1 cellular context compared by ENCODE assay signal in the genomic region with DNA sequence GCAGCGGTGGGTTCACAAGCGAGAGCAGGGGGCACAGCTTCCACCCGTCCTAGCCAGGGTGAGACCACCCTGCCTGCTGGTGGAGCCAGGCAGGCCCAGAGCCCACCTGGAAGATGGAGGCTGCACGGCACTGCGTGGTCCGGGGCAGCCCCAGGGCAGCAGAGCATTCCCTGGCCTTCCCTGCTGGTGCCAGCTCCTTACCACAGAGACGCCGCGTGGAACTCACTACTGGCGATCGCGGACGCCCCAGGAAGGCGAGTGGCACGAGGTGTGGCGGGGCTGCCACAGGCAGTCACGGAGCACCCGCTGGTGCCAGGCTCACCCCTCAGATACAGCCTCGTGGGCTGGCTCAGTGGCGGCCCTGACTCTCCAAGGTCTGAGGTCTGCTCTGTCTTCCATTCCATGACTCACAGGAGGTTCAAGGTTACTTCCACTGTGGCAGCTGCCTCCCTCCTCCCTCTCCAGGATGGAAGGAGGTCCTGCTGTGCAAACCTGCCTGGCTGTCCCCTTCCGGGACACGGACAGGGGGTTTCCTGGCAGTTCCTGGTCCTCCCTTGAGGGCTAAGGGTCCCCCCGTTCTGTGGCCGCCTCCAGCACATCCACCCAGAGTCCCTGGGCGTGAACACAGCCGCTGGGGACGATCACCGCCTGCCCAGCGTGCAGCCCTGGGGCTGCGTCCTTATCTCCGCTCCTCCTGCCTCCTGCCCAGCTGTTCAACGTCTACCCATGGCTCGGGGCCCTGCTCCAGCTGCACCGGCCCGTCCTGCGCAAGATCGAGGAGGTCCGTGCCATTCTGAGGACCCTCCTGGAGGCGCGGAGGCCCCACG.
TF ChIP-seq lines count a peak whose summit lies in the region.

No MANE protein-coding gene starts in this region.

TF ChIP-seq in A549, 52 proteins besides CTCF, POLR2A, EP300 and RAD21 (continued from another document):
- TF ChIP-seq JUNB (IDR thresholded peaks at IDR 0.05): no peak
